19 cellular contexts compared by ENCODE assay signal in the genomic region with DNA sequence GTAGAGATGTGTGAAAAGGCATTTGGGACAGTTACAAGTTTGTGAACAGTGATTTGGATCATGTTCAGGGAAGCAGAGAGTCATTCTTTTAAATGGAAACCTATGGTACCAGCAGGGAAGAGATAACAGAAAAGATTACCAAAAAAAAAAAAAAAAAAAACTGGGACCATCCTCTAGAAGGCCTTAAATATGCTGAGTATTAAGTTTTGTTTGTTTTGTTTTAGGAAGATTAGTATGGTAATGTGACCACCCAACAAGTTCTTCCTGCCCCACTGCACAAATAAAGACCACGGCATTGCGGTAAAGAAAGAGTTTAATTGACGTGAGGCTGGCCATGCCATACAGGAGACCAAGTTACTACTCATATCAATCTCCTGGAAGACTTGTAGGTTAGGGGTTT.
DNase-seq lines count a peak whose midpoint lies in the region; ATAC-seq, FAIRE-seq and TF ChIP-seq lines count a peak whose summit lies in the region.
"Had no signal": no experiment of that assay in that cellular context is flagged by ENCODE, and none has a peak within 500 bp of the region (broad histone marks: within the 10 kb centered on the region; RNA-seq: fewer than 3 reads in every experiment).

No MANE protein-coding gene starts in this region.

- H2AK5ac ChIP-seq in H1 (ENCODE audit: low read depth, low read length) = peak overlapping the region; percentile 55; the same call in 1 of the 2 replicates

- H3K27me3 ChIP-seq in GM23338 (ENCODE audit: insufficient read depth) (no peaks in the 10 kb centered on the region), HUES48 (ENCODE audit: control insufficient read depth, insufficient read depth, low read length) (no peaks in the 10 kb centered on the region), H1 (replicated peaks in 1 of 4; ENCODE audit: control insufficient read depth in 3 of 4, extremely low read depth in 1 of 4, insufficient read depth in 3 of 4, low read length in 3 of 4) (no peaks in the 10 kb centered on the region)
- H3K27me3 ChIP-seq in naive thymus-derived CD4-positive, alpha-beta T cell (ENCODE audit: control insufficient read depth in 2 of 2, insufficient read depth in 2 of 2, low read length in 2 of 2) = no peaks in the 10 kb centered on the region
- H3K27me3 ChIP-seq: BLaER1 had no signal

- WGBS in H1 (ENCODE audit: extremely low coverage in 1 of 2, insufficient coverage in 1 of 2, insufficient read length in 1 of 2, insufficient replicate concordance in 2 of 2, low coverage in 1 of 2, low lambda C conversion rate in 2 of 2, missing lambda C conversion rate in 1 of 2), 2 experiments = 70% methylated on average over 3 of the region's 3 CpGs; no CpG with 5 or more reads in 1 of the 2 experiments

- H3K56ac ChIP-seq in H1 (replicated peaks; ENCODE audit: insufficient read length, low read depth, low read length) = no peak overlapping the region

- H2BK12ac ChIP-seq in H1 (ENCODE audit: low read depth, low read length) = peak overlapping the region; percentile 77; the same call in 1 of the 2 replicates

- H3K27me3 Mint-ChIP-seq in GM23338 (ENCODE audit: insufficient read depth, low read depth, poor library complexity) = peaks cover 2% of the 10 kb centered on the region
- H3K27me3 Mint-ChIP-seq in nephron progenitor cell (ENCODE audit: low read depth, poor library complexity) = no peaks in the 10 kb centered on the region
- no peaks in the 10 kb centered on the region for H3K27me3 Mint-ChIP-seq in naive thymus-derived CD4-positive, alpha-beta T cell
- H3K27me3 Mint-ChIP-seq: CD4-positive, CD25-positive, alpha-beta regulatory T cell had no signal

- DNase-seq in GM23338 (ENCODE audit: low spot score) = no peak
- DNase-seq in H1 (ENCODE audit: low read depth in 1 of 2, low spot score in 2 of 2) = no peak
- no peak for DNase-seq in nephron progenitor cell
- no peak for DNase-seq in naive thymus-derived CD4-positive, alpha-beta T cell
- DNase-seq: Caco-2; CD4-positive, CD25-positive, alpha-beta regulatory T cell; CD8-positive, alpha-beta T cell; DMS153; DND-41; HFFc6 had no signal

- no peak overlapping the region for H3K9ac ChIP-seq in HUES48 (ENCODE audit: low read depth, low read length)
- H3K9ac ChIP-seq in H1 (replicated peaks in 1 of 4; ENCODE audit: extremely low read depth in 1 of 4, low read depth in 3 of 4, low read length in 3 of 4) = no peak overlapping the region
- H3K9ac ChIP-seq: BLaER1 had no signal

- H2AFZ ChIP-seq in GM23338 (no peak overlapping the region), H1 (ENCODE audit: low read length) (no peak overlapping the region)

- no peak for TF ChIP-seq CTCF in GM23338 (conservative IDR thresholded peaks at IDR 0.05; ENCODE audit: low read depth in 2 of 2)
- TF ChIP-seq CTCF in H1 (IDR thresholded peaks at IDR 0.05; ENCODE audit: control extremely low read depth in 1 of 3, insufficient read depth in 1 of 3, low read depth in 1 of 3, low read length in 3 of 3) = no peak
- TF ChIP-seq CTCF in nephron progenitor cell (IDR thresholded peaks at IDR 0.05) = no peak

- H3K4me2 ChIP-seq in GM23338 (peak overlapping the region; percentile 17; the same call in 1 of the 2 replicates), H1 (ENCODE audit: insufficient read depth in 1 of 2, low read depth in 2 of 2, low read length in 2 of 2) (peak overlapping the region in 1 of 2 experiments; percentile 52; a peak in 1 of 4 replicates)
- H3K4me2 ChIP-seq: BLaER1 had no signal

- peaks cover 2% of the 10 kb centered on the region; the same call in 1 of the 2 replicates for H3K23me2 ChIP-seq in H1 (ENCODE audit: low read depth, low read length)

- H3K79me1 ChIP-seq in H1 (ENCODE audit: low read depth, low read length) = no peaks in the 10 kb centered on the region

- no peak for FAIRE-seq in H1 (lab: Jason Lieb, UNC)
- FAIRE-seq: G401.6, GM12878 had no signal

- no peak overlapping the region for H4K8ac ChIP-seq in H1 (ENCODE audit: extremely low read depth, insufficient read depth, low read length)

- H3K9me3 Mint-ChIP-seq in GM23338 (no peaks in the 10 kb centered on the region), nephron progenitor cell (peaks cover 3% of the 10 kb centered on the region)
- peaks cover 0 to 19% (median 5%) of the 10 kb centered on the region in 11 donors for H3K9me3 Mint-ChIP-seq in naive thymus-derived CD4-positive, alpha-beta T cell
- H3K9me3 Mint-ChIP-seq: HFFc6 had no signal

- H3K9me2 ChIP-seq in GM23338 (ENCODE audit: insufficient read depth) = peaks cover 4% of the 10 kb centered on the region; the same call in 1 of the 2 replicates

- intact Hi-C loops in naive thymus-derived CD4-positive, alpha-beta T cell (cut with micrococcal nuclease) = no loop called here

- peak overlapping the region; percentile 68; the same call in 1 of the 2 replicates for H3K18ac ChIP-seq in H1 (ENCODE audit: extremely low read depth, low read length)

- H4K20me1 ChIP-seq in GM23338 (replicated peaks; ENCODE audit: insufficient read depth) (no peaks in the 10 kb centered on the region), H1 (replicated peaks in 1 of 2; ENCODE audit: control insufficient read depth in 1 of 2, insufficient read depth in 2 of 2, low read length in 2 of 2) (no peaks in the 10 kb centered on the region)
- H4K20me1 ChIP-seq: BLaER1 had no signal

- no peak for TF ChIP-seq RAD21 in H1 (IDR thresholded peaks at IDR 0.05 in 1 of 2, conservative IDR thresholded peaks at IDR 0.05 in 1 of 2; ENCODE audit: low read depth in 2 of 2, low read length in 2 of 2)

- H3K27ac ChIP-seq in GM23338 (ENCODE audit: low read depth) (peak overlapping the region; percentile 70), HUES48 (ENCODE audit: low read depth, low read length) (peak overlapping the region; percentile 48), H1 (ENCODE audit: low read depth, low read length) (no peak overlapping the region; the same call in 1 of the 2 replicates)
- no peak overlapping the region for H3K27ac ChIP-seq in naive thymus-derived CD4-positive, alpha-beta T cell (ENCODE audit: low read depth, low read length)
- H3K27ac ChIP-seq: BLaER1, C4-2B had no signal

- H3K4me1 Mint-ChIP-seq in GM23338 (peaks cover 34% of the 10 kb centered on the region), nephron progenitor cell (no peaks in the 10 kb centered on the region)
- no peaks in the 10 kb centered on the region for H3K4me1 Mint-ChIP-seq in naive thymus-derived CD4-positive, alpha-beta T cell
- H3K4me1 Mint-ChIP-seq: B cell; CD4-positive, CD25-positive, alpha-beta regulatory T cell had no signal

- POLR2A ChIA-PET in H1 (lab: Charles Lee; ENCODE audit: partially characterized antibody) = interaction anchor here (1.0 to 1.4 kb wide), 2 partner anchors 10 to 11 kb away, joined by 4 read pairs; no protein-coding TSS in a partner anchor
- POLR2A ChIA-PET in naive thymus-derived CD4-positive, alpha-beta T cell (lab: Charles Lee) = no interaction called here

- CTCF ChIA-PET in H1 (lab: Charles Lee; ENCODE audit: partially characterized antibody) = interaction anchor here (0.6 kb wide), 1 partner anchor 905 kb away, joined by 3 read pairs; no protein-coding TSS in a partner anchor
- CTCF ChIA-PET in naive thymus-derived CD4-positive, alpha-beta T cell (lab: Charles Lee) = no interaction called here

- H2BK120ac ChIP-seq in H1 (replicated peaks; ENCODE audit: low read depth, low read length) = peak overlapping the region; percentile 90

- H3K4me3 Mint-ChIP-seq in GM23338 = no peak overlapping the region
- H3K4me3 Mint-ChIP-seq in nephron progenitor cell = no peak overlapping the region
- H3K4me3 Mint-ChIP-seq in naive thymus-derived CD4-positive, alpha-beta T cell = no peak overlapping the region
- H3K4me3 Mint-ChIP-seq: B cell; CD4-positive, CD25-positive, alpha-beta regulatory T cell; CD8-positive, alpha-beta T cell; HFFc6 had no signal

- H4K5ac ChIP-seq in H1 (ENCODE audit: insufficient read length, low read depth, low read length) = no peak overlapping the region

- peak overlapping the region; percentile 92 for H2BK20ac ChIP-seq in H1 (ENCODE audit: low read length)

- H3K36me3 ChIP-seq in GM23338 (ENCODE audit: insufficient read depth) (no peaks in the 10 kb centered on the region), HUES48 (ENCODE audit: control insufficient read depth, insufficient read depth, low read length) (no peaks in the 10 kb centered on the region), H1 (ENCODE audit: control insufficient read depth in 2 of 4, insufficient read depth in 4 of 4, low read length in 3 of 4) (no peaks in the 10 kb centered on the region; a peak in 1 of 8 replicates)
- no peaks in the 10 kb centered on the region for H3K36me3 ChIP-seq in naive thymus-derived CD4-positive, alpha-beta T cell (ENCODE audit: control insufficient read depth in 2 of 3, insufficient read depth in 3 of 3, low read length in 3 of 3)
- H3K36me3 ChIP-seq: BLaER1, HAP-1 had no signal

- peak overlapping the region; percentile 73 for H3K4ac ChIP-seq in H1 (replicated peaks; ENCODE audit: insufficient read length, low read depth, low read length)

- no peak overlapping the region for H3K14ac ChIP-seq in H1 (ENCODE audit: insufficient read length)

- peak overlapping the region; percentile 47 for H4K91ac ChIP-seq in H1 (replicated peaks; ENCODE audit: insufficient read length, low read length)

- peak overlapping the region; percentile 94; the same call in 1 of the 2 replicates for H3K27ac Mint-ChIP-seq in GM23338
- H3K27ac Mint-ChIP-seq in nephron progenitor cell = peak overlapping the region; percentile 34
- no peak overlapping the region for H3K27ac Mint-ChIP-seq in naive thymus-derived CD4-positive, alpha-beta T cell
- H3K27ac Mint-ChIP-seq: B cell; CD4-positive, CD25-positive, alpha-beta regulatory T cell; CD8-positive, alpha-beta T cell; HFFc6 had no signal

- H3K79me2 ChIP-seq in GM23338 (replicated peaks; ENCODE audit: insufficient read depth) (no peaks in the 10 kb centered on the region), H1 (ENCODE audit: control insufficient read depth in 1 of 2, insufficient read depth in 2 of 2, low read length in 2 of 2) (no peaks in the 10 kb centered on the region)

- H3K36me3 Mint-ChIP-seq in GM23338 (ENCODE audit: low read depth) = no peaks in the 10 kb centered on the region; the same call in 2 of the 3 replicates
- no peaks in the 10 kb centered on the region for H3K36me3 Mint-ChIP-seq in nephron progenitor cell (ENCODE audit: low read depth)
- H3K36me3 Mint-ChIP-seq in naive thymus-derived CD4-positive, alpha-beta T cell = no peaks in the 10 kb centered on the region
- H3K36me3 Mint-ChIP-seq: CD4-positive, CD25-positive, alpha-beta regulatory T cell; CD8-positive, alpha-beta T cell had no signal

- H3K9me3 ChIP-seq in HUES48 (ENCODE audit: control insufficient read depth, insufficient read depth, low read length) (no peaks in the 10 kb centered on the region), H1 (ENCODE audit: insufficient read depth in 2 of 2, low read depth in 1 of 2, low read length in 1 of 2) (no peaks in the 10 kb centered on the region)
- H3K9me3 ChIP-seq in naive thymus-derived CD4-positive, alpha-beta T cell (ENCODE audit: control insufficient read depth in 2 of 3, low read length in 3 of 3) = no peaks in the 10 kb centered on the region
- H3K9me3 ChIP-seq: BLaER1, Caco-2, HAP-1 had no signal

- H2BK5ac ChIP-seq in H1 (ENCODE audit: low read depth, low read length) = peak overlapping the region; percentile 95; the same call in 1 of the 2 replicates

- H3F3A ChIP-seq in GM23338 (replicated peaks; ENCODE audit: low read depth) = no peaks in the 10 kb centered on the region

- no peak for ATAC-seq in GM23338
- no peak for ATAC-seq in GM18511 (IDR thresholded peaks at IDR 0.05; ENCODE audit: unreplicated experiment)
- no peak for ATAC-seq in GM18868 (IDR thresholded peaks at IDR 0.05; ENCODE audit: unreplicated experiment)
- no peak for ATAC-seq in naive thymus-derived CD4-positive, alpha-beta T cell
- ATAC-seq: CD8-positive, alpha-beta T cell; GM12878 had no signal

- H2BK15ac ChIP-seq in H1 (ENCODE audit: low read length) = no peak overlapping the region

- TF ChIP-seq POLR2A in H1 (IDR thresholded peaks at IDR 0.05; ENCODE audit: control extremely low read depth in 1 of 2, low read depth in 2 of 2, low read length in 2 of 2) = no peak

- H3K4me3 ChIP-seq in GM23338 (no peak overlapping the region), HUES48 (ENCODE audit: low read depth, low read length) (peak overlapping the region; percentile 31; the same call in 1 of the 2 replicates), H1 (ENCODE audit: extremely low read depth in 1 of 4, insufficient read depth in 2 of 4, low read depth in 3 of 4, low read length in 4 of 4) (peak overlapping the region in 1 of 4 experiments; percentile 41; a peak in 1 of 8 replicates)
- no peak overlapping the region for H3K4me3 ChIP-seq in naive thymus-derived CD4-positive, alpha-beta T cell (ENCODE audit: low read length)
- H3K4me3 ChIP-seq: BLaER1, GM12878, HAP-1 had no signal

- TF ChIP-seq EP300 in H1 (IDR thresholded peaks at IDR 0.05; ENCODE audit: borderline replicate concordance in 1 of 2, low read depth in 2 of 2, low read length in 2 of 2) = no peak

- no peak overlapping the region for H3K23ac ChIP-seq in H1 (ENCODE audit: insufficient read length)

- H3K4me1 ChIP-seq in GM23338 (ENCODE audit: insufficient read depth) = peaks cover 21% of the 10 kb centered on the region
- peaks cover 27% of the 10 kb centered on the region for H3K4me1 ChIP-seq in HUES48 (ENCODE audit: control insufficient read depth, insufficient read depth, low read length)
- H3K4me1 ChIP-seq in H1 (replicated peaks in 1 of 4; ENCODE audit: control insufficient read depth in 3 of 4, insufficient read depth in 4 of 4, low read length in 3 of 4) = peaks cover 0 to 11% (median 5%) of the 10 kb centered on the region in 4 experiments; a peak in 5 of 7 replicates
- H3K4me1 ChIP-seq in naive thymus-derived CD4-positive, alpha-beta T cell (ENCODE audit: control insufficient read depth in 2 of 2, insufficient read depth in 2 of 2, low read length in 2 of 2) = no peaks in the 10 kb centered on the region
- H3K4me1 ChIP-seq: BLaER1, HAP-1 had no signal

Comparison
In these comparisons a context has a peak if more than half of its experiments do, and no peak if none do; other contexts are left out.
1. H3K27ac ChIP-seq: peak in GM23338 (single experiment) and HUES48 (single experiment); none in H1 (single experiment) and naive thymus-derived CD4-positive, alpha-beta T cell (single experiment).
2. H3K27ac Mint-ChIP-seq: peak in GM23338 (single experiment) and nephron progenitor cell (single experiment); none in naive thymus-derived CD4-positive, alpha-beta T cell (0 of 9).